In genomic region chr6:111565316-111566221, GRCh38 we compare ENCODE assay signal across 10 cellular contexts. TPM values are rescaled to one million over a fixed set of nuclear protein-coding genes. Genes with fewer than 3 reads are reported as not detected.
DNase-seq lines count a peak whose midpoint lies in the region; ATAC-seq and TF ChIP-seq lines count a peak whose summit lies in the region.
"Had no signal": no experiment of that assay in that cellular context is flagged by ENCODE, and none has a peak within 500 bp of the region (broad histone marks: within the 10 kb centered on the region; RNA-seq: fewer than 3 reads in every experiment).

No MANE protein-coding gene starts in this region.

- intact Hi-C loops in activated CD8-positive, alpha-beta T cell treated with anti-CD3 and anti-CD28 coated beads for 36 hours (cut with micrococcal nuclease), result no loop called here

- peaks cover 18% of the 10 kb centered on the region for H3F3A ChIP-seq in smooth muscle cell (ENCODE audit: low read depth)

- H2AFZ ChIP-seq in smooth muscle cell (ENCODE audit: low read depth), result no peak overlapping the region

- no peaks in the 10 kb centered on the region for H3K36me3 ChIP-seq in smooth muscle cell (ENCODE audit: low read depth)

- peaks cover 52% of the 10 kb centered on the region for H3K36me3 Mint-ChIP-seq in activated CD8-positive, alpha-beta T cell treated with anti-CD3 and anti-CD28 coated beads for 36 hours (ENCODE audit: low read depth)

- H3K4me1 ChIP-seq in smooth muscle cell (ENCODE audit: low read depth), result peaks cover 20% of the 10 kb centered on the region

- TF ChIP-seq CTCF in LNCaP clone FGC (IDR thresholded peaks at IDR 0.05; ENCODE audit: control insufficient read depth, extremely low read depth, insufficient read depth), result 0 out of 2 replicates have a peak, but pooled peaks have one; percentile 11
- peak; percentile 38 for TF ChIP-seq CTCF in activated CD8-positive, alpha-beta T cell treated with anti-CD3 and anti-CD28 coated beads for 36 hours (IDR thresholded peaks at IDR 0.05)
- TF ChIP-seq CTCF in smooth muscle cell (IDR thresholded peaks at IDR 0.05; ENCODE audit: borderline replicate concordance, insufficient read depth, poor library complexity, severe bottlenecking), result no peak

- H3K4me3 ChIP-seq in LNCaP clone FGC (ENCODE audit: low read depth, low read length), result no peak overlapping the region
- no peak overlapping the region for H3K4me3 ChIP-seq in smooth muscle cell
- H3K4me3 ChIP-seq: SK-N-MC had no signal

- H3K9me3 ChIP-seq in smooth muscle cell (replicated peaks; ENCODE audit: low read depth), result no peaks in the 10 kb centered on the region

- H3K27ac Mint-ChIP-seq in activated CD8-positive, alpha-beta T cell treated with anti-CD3 and anti-CD28 coated beads for 36 hours, result peak overlapping the region; percentile 81

- H3K9me3 Mint-ChIP-seq in activated CD8-positive, alpha-beta T cell treated with anti-CD3 and anti-CD28 coated beads for 36 hours, result no peaks in the 10 kb centered on the region
- H3K9me3 Mint-ChIP-seq: neural crest cell had no signal

- no peak overlapping the region for H3K4me2 ChIP-seq in smooth muscle cell

- no peak overlapping the region for H3K4me3 Mint-ChIP-seq in activated CD8-positive, alpha-beta T cell treated with anti-CD3 and anti-CD28 coated beads for 36 hours

- H3K27me3 Mint-ChIP-seq in activated CD8-positive, alpha-beta T cell treated with anti-CD3 and anti-CD28 coated beads for 36 hours, result no peaks in the 10 kb centered on the region

- H3K27me3 ChIP-seq in layer of hippocampus (ENCODE audit: control insufficient read depth, insufficient read depth, low read length) (no peaks in the 10 kb centered on the region), smooth muscle cell (ENCODE audit: low read depth) (no peaks in the 10 kb centered on the region)

- no peaks in the 10 kb centered on the region for H3K79me2 ChIP-seq in smooth muscle cell (ENCODE audit: low read depth)

- no peaks in the 10 kb centered on the region for H4K20me1 ChIP-seq in smooth muscle cell (ENCODE audit: low read depth)

- POLR2A ChIA-PET in activated CD8-positive, alpha-beta T cell treated with anti-CD3 and anti-CD28 coated beads for 36 hours (lab: Charles Lee), result interaction anchor here (1.4 kb wide), 1 partner anchor 82 kb away, joined by 7 read pairs; the partner anchor contains the start of gene REV3L

- peak; percentile 65 for ATAC-seq in GM21367 (IDR thresholded peaks at IDR 0.05; ENCODE audit: unreplicated experiment)
- peak; percentile 64 for ATAC-seq in activated CD8-positive, alpha-beta T cell treated with anti-CD3 and anti-CD28 coated beads for 36 hours

- H3K27ac ChIP-seq in layer of hippocampus (ENCODE audit: low read depth, low read length) (peak overlapping the region; percentile 64), smooth muscle cell (ENCODE audit: low read depth) (no peak overlapping the region)
- H3K27ac ChIP-seq: SK-N-MC had no signal

- DNase-seq in ELR (ENCODE audit: low read depth) (peak; percentile 25), LNCaP clone FGC (ENCODE audit: low read depth) (no peak), ureter (ENCODE audit: low spot score) (peak; percentile 32), smooth muscle cell (lab: John Stamatoyannopoulos, UW; ENCODE audit: unreplicated experiment) (no peak)
- peak; percentile 56 for DNase-seq in activated CD8-positive, alpha-beta T cell treated with anti-CD3 and anti-CD28 coated beads for 36 hours
- no peak for DNase-seq in activated CD8-positive, alpha-beta memory T cell treated with anti-CD3 and anti-CD28 coated beads for 24 hours

- no peak overlapping the region for H3K9ac ChIP-seq in smooth muscle cell (ENCODE audit: low read depth)

- CTCF ChIA-PET in activated CD8-positive, alpha-beta T cell treated with anti-CD3 and anti-CD28 coated beads for 36 hours (lab: Charles Lee), result interaction anchor here (1.0 to 2.0 kb wide), 8 partner anchors 8 to 307 kb away, joined by 3 to 5 read pairs (median 4); a partner anchor contains a TSS

- H3K4me1 Mint-ChIP-seq in activated CD8-positive, alpha-beta T cell treated with anti-CD3 and anti-CD28 coated beads for 36 hours (ENCODE audit: low read depth), result peaks cover 44% of the 10 kb centered on the region

- WGBS in smooth muscle cell (ENCODE audit: low lambda C conversion rate), result 82% methylated on average over 12 of the region's 12 CpGs

RNA-seq across cellular contexts. Expression of gene TRAF3IP2, which starts 40.1 kb away (rescaled TPM):
- total RNA-seq in activated CD8-positive, alpha-beta T cell treated with anti-CD3 and anti-CD28 coated beads for 36 hours, result 10 to 100 TPM; 23.2 to 26.3 TPM
- total RNA-seq in ureter (45.3 TPM), smooth muscle cell (13.1 and 21.2 TPM in 2 replicates)
- 10.2 and 17.1 TPM in 2 replicates for polyA plus RNA-seq in smooth muscle cell

Comparison
In these comparisons a context has a peak if more than half of its experiments do, and no peak if none do; other contexts are left out.
1. DNase-seq: peak in ELR (single experiment), activated CD8-positive, alpha-beta T cell treated with anti-CD3 and anti-CD28 coated beads for 36 hours (single experiment) and ureter (single experiment); none in LNCaP clone FGC (single experiment), activated CD8-positive, alpha-beta memory T cell treated with anti-CD3 and anti-CD28 coated beads for 24 hours (single experiment) and smooth muscle cell (single experiment).